Comparison of ENCODE assay signal across 8 cellular contexts in genomic region chr11:48107188-48107704, GRCh38.
A peak's percentile ranks its signal among the peaks of the same experiment; 100 is the strongest.
DNase-seq lines count a peak whose midpoint lies in the region; ATAC-seq, FAIRE-seq and TF ChIP-seq lines count a peak whose summit lies in the region.

No MANE protein-coding gene starts in this region.

- peak overlapping the region; percentile 64; the same call in 1 of the 2 replicates for H2BK20ac ChIP-seq in IMR-90 (ENCODE audit: low read depth, low read length)

- H4K20me1 ChIP-seq in IMR-90 (ENCODE audit: insufficient read depth, low read length), result peaks cover 3% of the 10 kb centered on the region; the same call in 1 of the 2 replicates

- DNase-seq in GM12892 (ENCODE audit: insufficient read length) (peak; percentile 34), IMR-90 (peak; percentile 67), DMS114 treated with DMSO at 0.1 percent for 48 hours (lab: John Stamatoyannopoulos, UW; ENCODE audit: unreplicated experiment) (no peak), NCI-H1436 (lab: John Stamatoyannopoulos, UW) (no peak), SHP77 (lab: John Stamatoyannopoulos, UW) (no peak)
- peak; percentile 44 to 50 (median 46) for DNase-seq in stimulated activated CD4-positive, alpha-beta T cell treated with anti-CD3 and anti-CD28 coated beads, Interleukin-12 subunit alpha, Interleukin-12 subunit beta, amount 100 ng/mL, for 48 hours (ENCODE audit: low read depth in 2 of 3, low spot score in 1 of 3)

- in situ Hi-C loops in IMR-90 (cut with MboI; ENCODE audit: low sequenced_read_pairs), result loop anchor here (10.0 kb wide), 1 partner anchor 252 kb away; no protein-coding TSS in a partner anchor

- ATAC-seq in GM21723 (IDR thresholded peaks at IDR 0.05; ENCODE audit: unreplicated experiment) (peak; percentile 84), IMR-90 (ENCODE audit: low read depth) (peak; percentile 52)
- peak; percentile 90 for ATAC-seq in activated T-helper 17 cell treated with anti-CD3 and anti-CD28 coated beads, Interleukin-2, amount 50 U/mL, for 72 hours (replicated peaks)

- peak overlapping the region; percentile 53 for H2AK9ac ChIP-seq in IMR-90 (replicated peaks; ENCODE audit: low read depth, low read length, poor library complexity)

- H4K5ac ChIP-seq in IMR-90 (ENCODE audit: low read depth, low read length), result no peak overlapping the region

- peak overlapping the region; percentile 38; the same call in 1 of the 2 replicates for H4K91ac ChIP-seq in IMR-90 (ENCODE audit: insufficient read depth, low read depth, low read length)

- peak overlapping the region; percentile 42 for H3K4me2 ChIP-seq in IMR-90 (ENCODE audit: low read depth, low read length)

- no peaks in the 10 kb centered on the region for H3K27me3 ChIP-seq in IMR-90 (ENCODE audit: control insufficient read depth, insufficient read depth, low read length)

- no peak for TF ChIP-seq CTCF in IMR-90 (conservative IDR thresholded peaks at IDR 0.05; ENCODE audit: low read depth, low read length)

- H4K8ac ChIP-seq in IMR-90 (ENCODE audit: low read depth in 2 of 2, low read length in 2 of 2), result peak overlapping the region in 1 of 2 experiments; percentile 83; a peak in 2 of 4 replicates

- peaks cover 46% of the 10 kb centered on the region for H3K4me1 Mint-ChIP-seq in activated T-helper 17 cell treated with anti-CD3 and anti-CD28 coated beads, Interleukin-2, amount 50 U/mL, for 72 hours

- FAIRE-seq in GM12892 (lab: Jason Lieb, UNC), result peak; percentile 90

- H2BK120ac ChIP-seq in IMR-90 (ENCODE audit: low read depth, low read length), result peak overlapping the region; percentile 36

- H2AK5ac ChIP-seq in IMR-90 (ENCODE audit: low read depth, low read length), result peak overlapping the region; percentile 68; the same call in 1 of the 2 replicates

- H3K9me3 Mint-ChIP-seq in activated T-helper 17 cell treated with anti-CD3 and anti-CD28 coated beads, Interleukin-2, amount 50 U/mL, for 72 hours, result no peaks in the 10 kb centered on the region

- no peak for TF ChIP-seq RAD21 in IMR-90 (IDR thresholded peaks at IDR 0.05; ENCODE audit: low read length)

- peak overlapping the region; percentile 66 for H3K4me3 Mint-ChIP-seq in activated T-helper 17 cell treated with anti-CD3 and anti-CD28 coated beads, Interleukin-2, amount 50 U/mL, for 72 hours

- BruUV-seq in IMR-90 (replicated peaks; lab: Mats Ljungman, UMichigan), result no TSS peak

- TF ChIP-seq POLR2A in GM12892 (IDR thresholded peaks at IDR 0.05; ENCODE audit: low read depth, low read length) (no peak), IMR-90 (IDR thresholded peaks at IDR 0.05; ENCODE audit: low read depth, low read length) (no peak)

- peaks cover 19 to 60% of the 10 kb centered on the region in 2 experiments for H3K79me1 ChIP-seq in IMR-90 (ENCODE audit: low read depth in 1 of 2, low read length in 2 of 2)

- H2BK15ac ChIP-seq in IMR-90 (ENCODE audit: low read depth, low read length), result no peak overlapping the region

- peaks cover 9% of the 10 kb centered on the region for H3K4me1 ChIP-seq in IMR-90 (ENCODE audit: control insufficient read depth, insufficient read depth, low read length)

- H3K27ac Mint-ChIP-seq in activated T-helper 17 cell treated with anti-CD3 and anti-CD28 coated beads, Interleukin-2, amount 50 U/mL, for 72 hours, result peak overlapping the region; percentile 63

- peak overlapping the region; percentile 75 for H2AFZ ChIP-seq in IMR-90 (replicated peaks; ENCODE audit: low read length, poor library complexity)

- no peak overlapping the region; the same call in 1 of the 2 replicates for H3K9ac ChIP-seq in IMR-90 (ENCODE audit: low read depth, low read length)

- peaks cover 10% of the 10 kb centered on the region for H3K36me3 Mint-ChIP-seq in activated T-helper 17 cell treated with anti-CD3 and anti-CD28 coated beads, Interleukin-2, amount 50 U/mL, for 72 hours (ENCODE audit: low read depth)

- no peak overlapping the region for H3K4me3 ChIP-seq in IMR-90 (ENCODE audit: insufficient read depth, low read depth, low read length)

- H3K9me3 ChIP-seq in IMR-90 (ENCODE audit: control insufficient read depth, insufficient read depth, low read length), result no peaks in the 10 kb centered on the region

- POLR2A ChIA-PET in IMR-90 (lab: Charles Lee; ENCODE audit: unreplicated experiment), result interaction anchor here (0.5 kb wide), 1 partner anchor 171 kb away, joined by 4 read pairs; no protein-coding TSS in a partner anchor

- no peaks in the 10 kb centered on the region for H3K27me3 Mint-ChIP-seq in activated T-helper 17 cell treated with anti-CD3 and anti-CD28 coated beads, Interleukin-2, amount 50 U/mL, for 72 hours

- peak overlapping the region; percentile 71 for H3K4ac ChIP-seq in IMR-90 (ENCODE audit: low read depth, low read length)

- CTCF ChIA-PET in IMR-90 (lab: Yijun Ruan, JAX), result interaction anchor here (0.8 to 4.5 kb wide), 2 partner anchors 106 to 174 kb away, joined by 3 to 52 read pairs; no protein-coding TSS in a partner anchor

- H3K9me1 ChIP-seq in IMR-90 (ENCODE audit: insufficient read depth, low read length), result peaks cover 15% of the 10 kb centered on the region; the same call in 1 of the 2 replicates

- peak overlapping the region; percentile 49 for H3K23ac ChIP-seq in IMR-90 (ENCODE audit: low read depth, low read length)

- WGBS in IMR-90 (ENCODE audit: extremely low coverage in 2 of 2, insufficient read length in 1 of 2), 2 experiments, result 100% methylated on average over 1 of the region's 7 CpGs; no CpG with 5 or more reads in 1 of the 2 experiments

- no peak overlapping the region for H3K18ac ChIP-seq in IMR-90 (ENCODE audit: low read depth, low read length)

- H3K27ac ChIP-seq in IMR-90 (ENCODE audit: insufficient read depth, low read length), result no peak overlapping the region

- H3K36me3 ChIP-seq in IMR-90 (ENCODE audit: control insufficient read depth, insufficient read depth, low read length), result no peaks in the 10 kb centered on the region

- H2BK5ac ChIP-seq in IMR-90 (ENCODE audit: low read depth, low read length, poor library complexity, severe bottlenecking), result peak overlapping the region; percentile 30

- dilution Hi-C loops in IMR-90 (cut with HindIII; ENCODE audit: low sequenced_read_pairs, unreplicated experiment), result no loop called here

- intact Hi-C loops in IMR-90 (cut with micrococcal nuclease), result loop anchor here (5.0 kb wide), 1 partner anchor 105 kb away; no protein-coding TSS in a partner anchor

- H3K56ac ChIP-seq in IMR-90 (ENCODE audit: extremely low read depth, insufficient read depth, low read length), result no peak overlapping the region

- H3K14ac ChIP-seq in IMR-90 (replicated peaks; ENCODE audit: low read depth, low read length), result peak overlapping the region; percentile 39; the same call in 1 of the 2 replicates

TF ChIP-seq in IMR-90, 13 proteins besides CTCF, POLR2A, EP300 and RAD21:
- TF ChIP-seq MAFK (IDR thresholded peaks at IDR 0.05; ENCODE audit: low read depth, low read length), result peak; percentile 24; the same call in 1 of the 2 replicates
- TF ChIP-seq RCOR1 (IDR thresholded peaks at IDR 0.05; ENCODE audit: insufficient replicate concordance, low read length), result no peak
- no peak for TF ChIP-seq MXI1 (IDR thresholded peaks at IDR 0.05; ENCODE audit: borderline replicate concordance, low read depth, low read length)
TF ChIP-seq in IMR-90: peak in this region for 1.

Comparison
In these comparisons a context has a peak if more than half of its experiments do, and no peak if none do; other contexts are left out.
1. DNase-seq: peak in GM12892 (single experiment), IMR-90 (single experiment) and stimulated activated CD4-positive, alpha-beta T cell treated with anti-CD3 and anti-CD28 coated beads, Interleukin-12 subunit alpha, Interleukin-12 subunit beta, amount 100 ng/mL, for 48 hours (3 of 3); none in DMS114 treated with DMSO at 0.1 percent for 48 hours (single experiment), NCI-H1436 (single experiment) and SHP77 (0 of 2).
2. Peak in every context shown above with its lines, with median percentiles within 50 percentile points of each other: ATAC-seq.